ENCODE assay signal across 26 cellular contexts in genomic region chr22:47659467-47660302, GRCh38.
A peak's percentile ranks its signal among the peaks of the same experiment; 100 is the strongest.
DNase-seq lines count a peak whose midpoint lies in the region; ATAC-seq and TF ChIP-seq lines count a peak whose summit lies in the region.
"Had no signal": no experiment of that assay in that cellular context is flagged by ENCODE, and none has a peak within 500 bp of the region (broad histone marks: within the 10 kb centered on the region; RNA-seq: fewer than 3 reads in every experiment).

No MANE protein-coding gene starts in this region.

- 15% methylated on average over 3 of the region's 3 CpGs for WGBS in SK-N-SH (ENCODE audit: low lambda C conversion rate)

- H3K4me3 ChIP-seq in A673 (ENCODE audit: low read depth, low read length, poor library complexity, severe bottlenecking) (no peak overlapping the region), HEK293 (ENCODE audit: low read depth, low read length) (no peak overlapping the region), SK-N-SH (ENCODE audit: low read depth in 2 of 2, low read length in 1 of 2) (no peak overlapping the region), MG63 (no peak overlapping the region)
- H3K4me3 ChIP-seq: A549, GM12878, smooth muscle cell had no signal

- intact Hi-C loops in A673 (cut with micrococcal nuclease; ENCODE audit: unreplicated experiment), result no loop called here

- no peaks in the 10 kb centered on the region for H3K9me2 ChIP-seq in SK-N-SH

- TF ChIP-seq RAD21 in SK-N-SH (IDR thresholded peaks at IDR 0.05; ENCODE audit: low read length), result no peak

- POLR2A ChIA-PET in A673 (lab: Charles Lee; ENCODE audit: low non-redundant PET) (no interaction called here), HEK293 (lab: Yijun Ruan, JAX) (interaction anchor here (0.6 kb wide), 1 partner anchor 17 kb away, joined by 5 read pairs; no protein-coding TSS in a partner anchor), WTC11 (lab: Charles Lee) (no interaction called here), SK-N-SH (lab: Yijun Ruan, JAX) (no interaction called here)

- H3K36me3 ChIP-seq in A673 (ENCODE audit: insufficient read depth, low read length, poor library complexity, severe bottlenecking) (no peaks in the 10 kb centered on the region), HEK293 (ENCODE audit: control insufficient read depth in 2 of 2, insufficient read depth in 1 of 2, low read length in 2 of 2) (no peaks in the 10 kb centered on the region), SK-N-SH (replicated peaks in 1 of 2; ENCODE audit: control insufficient read depth in 1 of 2, insufficient read depth in 2 of 2, low read length in 1 of 2) (no peaks in the 10 kb centered on the region), MG63 (peaks cover 3% of the 10 kb centered on the region)
- H3K36me3 ChIP-seq: BE2C had no signal

- H3K27ac ChIP-seq in A673 (ENCODE audit: low read depth, low read length, poor library complexity, severe bottlenecking) (no peak overlapping the region), HEK293 (ENCODE audit: extremely low read depth, low read depth, low read length) (no peak overlapping the region), SK-N-SH (ENCODE audit: low read depth in 2 of 2, low read length in 1 of 2) (no peak overlapping the region)
- H3K27ac ChIP-seq: A549 had no signal

- ATAC-seq in WTC11, result peak; percentile 26; the same call in 1 of the 2 replicates
- ATAC-seq: A549; GM12878; naive thymus-derived CD4-positive, alpha-beta T cell had no signal

- peaks cover 42% of the 10 kb centered on the region for H3K9me3 Mint-ChIP-seq in WTC11

- no peaks in the 10 kb centered on the region for H3F3A ChIP-seq in SK-N-SH (replicated peaks; ENCODE audit: insufficient read depth)

- no peak overlapping the region for H3K27ac Mint-ChIP-seq in WTC11
- H3K27ac Mint-ChIP-seq: activated T-cell treated with anti-CD3 and anti-CD28 coated beads, Interleukin-2, amount 50 U/mL, for 24 hours; brain; mesothelial cell of epicardium; naive thymus-derived CD4-positive, alpha-beta T cell; T-helper 1 cell treated with Interleukin-12 subunit alpha and Interleukin-12 subunit beta and Interleukin-4 antibody, amounts not matched to agents 30 μg/mL and 1 μg/mL, for 36 hours had no signal

- CTCF ChIA-PET in A673 (lab: Charles Lee) (no interaction called here), HEK293 (lab: Yijun Ruan, JAX) (no interaction called here), WTC11 (lab: Charles Lee) (no interaction called here), SK-N-SH (lab: Yijun Ruan, JAX) (no interaction called here)

- TF ChIP-seq CTCF in A673 (conservative IDR thresholded peaks at IDR 0.05; ENCODE audit: low read depth, low read length) (no peak), HEK293 (tag by site-specific recombination; IDR thresholded peaks at IDR 0.05) (no peak), WTC11 (IDR thresholded peaks at IDR 0.05) (no peak), SK-N-SH (IDR thresholded peaks at IDR 0.05) (no peak)

- H3K9me3 ChIP-seq in A673 (ENCODE audit: low read depth, low read length, poor library complexity, severe bottlenecking) (no peaks in the 10 kb centered on the region), HEK293 (ENCODE audit: control insufficient read depth, insufficient read depth, low read depth, low read length) (no peaks in the 10 kb centered on the region), SK-N-SH (no peaks in the 10 kb centered on the region), MG63 (no peaks in the 10 kb centered on the region)
- H3K9me3 ChIP-seq: BE2C, Caco-2 had no signal

- no peak overlapping the region for H2AFZ ChIP-seq in SK-N-SH (ENCODE audit: low read depth)

- no peak for TF ChIP-seq EP300 in SK-N-SH (IDR thresholded peaks at IDR 0.05; ENCODE audit: borderline replicate concordance in 1 of 2, low read depth in 1 of 2, low read length in 1 of 2)

- peaks cover 74% of the 10 kb centered on the region for H3K27me3 Mint-ChIP-seq in WTC11 (ENCODE audit: low read depth)

- H3K9ac ChIP-seq in SK-N-SH, result no peak overlapping the region

- H3K36me3 Mint-ChIP-seq in WTC11, result peaks cover 34% of the 10 kb centered on the region
- H3K36me3 Mint-ChIP-seq: brain; mesothelial cell of epicardium; naive thymus-derived CD4-positive, alpha-beta T cell had no signal

- no TSS peak for BruUV-seq in A673 (replicated peaks; lab: Mats Ljungman, UMichigan)

- H3K27me3 ChIP-seq in A673 (replicated peaks; ENCODE audit: insufficient read depth, low read depth, low read length, poor library complexity), result peaks cover 7% of the 10 kb centered on the region
- H3K27me3 ChIP-seq in SK-N-SH (ENCODE audit: insufficient read depth), result no peaks in the 10 kb centered on the region
- no peaks in the 10 kb centered on the region for H3K27me3 ChIP-seq in MG63
- H3K27me3 ChIP-seq: BE2C had no signal

- peaks cover 11% of the 10 kb centered on the region for H3K4me1 Mint-ChIP-seq in WTC11
- H3K4me1 Mint-ChIP-seq: brain, mesothelial cell of epicardium had no signal

- H4K20me1 ChIP-seq in SK-N-SH (ENCODE audit: insufficient read depth), result no peaks in the 10 kb centered on the region

- H3K4me3 Mint-ChIP-seq in WTC11, result no peak overlapping the region
- H3K4me3 Mint-ChIP-seq: activated T-cell treated with anti-CD3 and anti-CD28 coated beads, Interleukin-2, amount 50 U/mL, for 24 hours; brain; mesothelial cell of epicardium; naive thymus-derived CD4-positive, alpha-beta T cell; T-helper 1 cell treated with Interleukin-12 subunit alpha and Interleukin-12 subunit beta and Interleukin-4 antibody, amounts not matched to agents 30 μg/mL and 1 μg/mL, for 36 hours had no signal

- H3K4me1 ChIP-seq in A673 (ENCODE audit: insufficient read depth, low read length, poor library complexity, severe bottlenecking) (no peaks in the 10 kb centered on the region), HEK293 (ENCODE audit: control insufficient read depth, insufficient read depth, low read length) (no peaks in the 10 kb centered on the region), SK-N-SH (ENCODE audit: control insufficient read depth in 1 of 2, insufficient read depth in 2 of 2, low read depth in 1 of 2, low read length in 1 of 2) (peaks cover 0 to 5% of the 10 kb centered on the region in 2 experiments; a peak in 1 of 4 replicates)
- H3K4me1 ChIP-seq: A549, BE2C, Caco-2 had no signal

- DNase-seq in A673 (ENCODE audit: low spot score), result peak; percentile 4
- peak; percentile 3 for DNase-seq in NCI-H510A (lab: John Stamatoyannopoulos, UW)
- no peak for DNase-seq in WTC11 (ENCODE audit: low spot score)
- no peak for DNase-seq in HCEC 1CT
- DNase-seq in SK-N-SH, result no peak
- DNase-seq in MG63, result no peak
- DNase-seq in effector CD8-positive, alpha-beta T cell (lab: John Stamatoyannopoulos, UW), result no peak
- DNase-seq: activated CD4-positive, alpha-beta T cell treated with anti-CD3 and anti-CD28 coated beads for 4 hours; activated T-cell treated with anti-CD3 and anti-CD28 coated beads, Interleukin-2, amount 50 U/mL, for 24 hours; BE2C; Caco-2; effector CD4-positive, alpha-beta T cell; erythroblast; foreskin fibroblast; H7; naive thymus-derived CD4-positive, alpha-beta T cell; NCI-H226; retina; stimulated activated CD4-positive, alpha-beta T cell treated with anti-CD3 and anti-CD28 coated beads, Interleukin-2, amount 100 ng/mL, for 24 hours had no signal

- no peak overlapping the region for H3K4me2 ChIP-seq in SK-N-SH
- H3K4me2 ChIP-seq: A549, smooth muscle cell had no signal

- no peaks in the 10 kb centered on the region for H3K79me2 ChIP-seq in SK-N-SH (ENCODE audit: insufficient read depth)

TF ChIP-seq in HEK293, 187 proteins besides CTCF, POLR2A, EP300 and RAD21 (continues in another document):
- TF ChIP-seq ZNF354C (tag by site-specific recombination; IDR thresholded peaks at IDR 0.05; ENCODE audit: borderline replicate concordance, low read depth), result no peak
- no peak for TF ChIP-seq ZNF449 (tag by site-specific recombination; IDR thresholded peaks at IDR 0.05)

TF ChIP-seq in WTC11, 78 proteins besides CTCF, POLR2A, EP300 and RAD21 (continues in another document):
- peak; percentile 96 for TF ChIP-seq ZNF423 (CRISPR knock-in tag; IDR thresholded peaks at IDR 0.05)
- TF ChIP-seq NR1H2 (CRISPR knock-in tag; IDR thresholded peaks at IDR 0.05), result no peak

TF ChIP-seq in SK-N-SH, 30 proteins besides CTCF, POLR2A, EP300 and RAD21 (continues in another document):
- no peak for TF ChIP-seq USF2 (IDR thresholded peaks at IDR 0.05; ENCODE audit: borderline replicate concordance, low read depth, low read length)
- TF ChIP-seq PBX3 (IDR thresholded peaks at IDR 0.05), result no peak
- no peak for TF ChIP-seq IRF3 (IDR thresholded peaks at IDR 0.05; ENCODE audit: low read depth, low read length)
- no peak for TF ChIP-seq MXI1 (IDR thresholded peaks at IDR 0.05; ENCODE audit: low read depth, low read length)

Comparison
In these comparisons a context has a peak if more than half of its experiments do, and no peak if none do; other contexts are left out.
1. DNase-seq: peak in A673 (single experiment) and NCI-H510A (single experiment); none in WTC11 (single experiment), HCEC 1CT (single experiment), SK-N-SH (single experiment), MG63 (single experiment) and effector CD8-positive, alpha-beta T cell (single experiment).